Comparison of ENCODE assay signal across 8 cellular contexts in the genomic region with DNA sequence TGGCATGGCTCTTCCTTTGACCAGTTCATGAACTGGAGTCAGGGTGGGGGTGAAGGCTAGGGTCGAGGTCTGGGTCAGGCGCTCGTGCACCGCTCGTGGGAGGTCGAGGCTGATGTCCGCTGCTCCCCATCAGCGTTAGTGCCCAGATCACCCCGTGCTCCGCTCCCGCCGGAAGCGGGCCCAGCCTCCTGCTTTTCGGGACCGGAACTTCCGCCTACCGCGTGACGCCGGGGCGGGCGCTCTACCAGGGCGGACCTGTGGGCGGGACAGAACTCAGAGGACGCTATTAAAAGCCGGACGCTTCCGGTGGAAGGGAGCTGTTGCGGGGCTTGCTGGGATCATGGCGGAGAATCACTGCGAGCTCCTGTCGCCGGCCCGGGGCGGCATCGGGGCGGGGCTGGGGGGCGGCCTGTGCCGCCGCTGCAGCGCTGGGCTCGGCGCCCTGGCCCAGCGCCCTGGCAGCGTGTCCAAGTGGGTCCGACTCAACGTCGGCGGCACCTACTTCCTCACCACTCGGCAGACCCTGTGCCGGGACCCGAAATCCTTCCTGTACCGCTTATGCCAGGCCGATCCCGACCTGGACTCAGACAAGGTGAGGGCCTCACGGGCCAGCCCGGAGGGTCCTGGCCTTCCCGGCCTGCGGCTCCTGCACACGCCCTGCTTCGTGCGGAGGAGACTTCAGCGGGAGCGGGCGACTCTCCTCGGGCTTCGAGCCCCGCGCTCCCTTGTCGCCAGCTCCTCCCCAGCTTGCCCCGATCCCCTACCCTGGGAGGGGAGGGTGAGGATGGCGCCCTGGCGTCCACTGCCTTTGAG. TPM values are rescaled to one million over a fixed set of nuclear protein-coding genes. Genes with fewer than 3 reads are reported as not detected.
DNase-seq lines count a peak whose midpoint lies in the region; ATAC-seq and TF ChIP-seq lines count a peak whose summit lies in the region.

Gene KCTD5 (plus strand): TSS at position 315 of the 813 bp plus-strand sequence. CDS start 26 bp downstream, at position 341.

- no peak for TF ChIP-seq CTCF in WERI-Rb-1 (IDR thresholded peaks at IDR 0.05; ENCODE audit: low read depth, low read length)
- TF ChIP-seq CTCF in breast epithelium (IDR thresholded peaks at IDR 0.05): no peak

- intact Hi-C loops in breast epithelium (cut with DNase I; ENCODE audit: low total_unique reads): no loop called here

- H3K9me3 ChIP-seq in WERI-Rb-1 (ENCODE audit: severe bottlenecking) (no peaks in the 10 kb centered on the region), breast epithelium (no peaks in the 10 kb centered on the region), iPS-18c (ENCODE audit: control insufficient read depth, insufficient read depth, low read length) (peaks cover 2% of the 10 kb centered on the region), skeletal muscle tissue (ENCODE audit: control insufficient read depth in 3 of 3, low read length in 3 of 3) (no peaks in the 10 kb centered on the region)

- peak; percentile 90 for DNase-seq in A172 (ENCODE audit: low spot score)
- DNase-seq in NCI-H2227 (lab: John Stamatoyannopoulos, UW; ENCODE audit: unreplicated experiment): peak; percentile 100
- peak; percentile 95 for DNase-seq in WERI-Rb-1
- DNase-seq in breast epithelium (ENCODE audit: low spot score in 2 of 2): peak; percentile 96 to 97

- H3K27me3 ChIP-seq in WERI-Rb-1 (ENCODE audit: insufficient read depth, low read depth, severe bottlenecking) (no peaks in the 10 kb centered on the region), breast epithelium (no peaks in the 10 kb centered on the region), skeletal muscle tissue (ENCODE audit: control insufficient read depth in 3 of 3, insufficient read depth in 3 of 3, low read length in 3 of 3) (no peaks in the 10 kb centered on the region)

- peaks cover 0 to 8% of the 10 kb centered on the region in 2 donors for H3K4me1 ChIP-seq in breast epithelium
- peaks cover 13 to 28% (median 20%) of the 10 kb centered on the region in 3 donors for H3K4me1 ChIP-seq in skeletal muscle tissue (ENCODE audit: control insufficient read depth in 3 of 3, insufficient read depth in 3 of 3, low read length in 3 of 3)

- H3K9ac ChIP-seq in skeletal muscle tissue (ENCODE audit: low read depth in 1 of 3, low read length in 3 of 3): peak within 1 kb of the TSS; percentile 95 to 98 (median 96)

- TF ChIP-seq POLR2A in breast epithelium (IDR thresholded peaks at IDR 0.05): peak; percentile 93

- peak within 1 kb of the TSS; percentile 69 for H3K4me3 ChIP-seq in WERI-Rb-1 (ENCODE audit: low read depth, low read length)
- H3K4me3 ChIP-seq in breast epithelium: peak within 1 kb of the TSS; percentile 95 to 100 (median 96)
- peak within 1 kb of the TSS; percentile 96 for H3K4me3 ChIP-seq in iPS-18c (ENCODE audit: insufficient read depth, low read depth, low read length)
- peak within 1 kb of the TSS; percentile 96 to 99 (median 98) for H3K4me3 ChIP-seq in skeletal muscle tissue (ENCODE audit: low read length in 3 of 3)

- H3K36me3 ChIP-seq in WERI-Rb-1 (no peaks in the 10 kb centered on the region), breast epithelium (no peaks in the 10 kb centered on the region), skeletal muscle tissue (ENCODE audit: control insufficient read depth in 3 of 3, insufficient read depth in 3 of 3, low read length in 3 of 3) (no peaks in the 10 kb centered on the region)

- ATAC-seq in GM18867 (IDR thresholded peaks at IDR 0.05; ENCODE audit: unreplicated experiment) (peak; percentile 64), HG03108 (IDR thresholded peaks at IDR 0.05; ENCODE audit: unreplicated experiment) (peak; percentile 43)

- peak within 1 kb of the TSS; percentile 82 for H3K27ac ChIP-seq in WERI-Rb-1
- peak within 1 kb of the TSS; percentile 78 to 82 for H3K27ac ChIP-seq in breast epithelium
- H3K27ac ChIP-seq in skeletal muscle tissue (ENCODE audit: low read depth, low read length): peak within 1 kb of the TSS; percentile 77

RNA-seq across cellular contexts. Expression of gene KCTD5, which starts in this region (rescaled TPM):
- total RNA-seq in A172 (2014; rRNA removed; shearing (Covaris generic)): 62.4 and 70.6 TPM in 2 replicates
- 10 to 100 TPM in 2 of 3 donors, 1 to 10 TPM in 1; 8.6 to 19.6 (median 18.4) TPM for total RNA-seq in breast epithelium
- total RNA-seq in skeletal muscle tissue: 13.6 TPM

Comparison
In these comparisons a context has a peak if more than half of its experiments do, and no peak if none do; other contexts are left out.
1. Peak in every context shown above with its lines: DNase-seq, ATAC-seq, H3K4me3 ChIP-seq and H3K27ac ChIP-seq.